1 cellular context compared by ENCODE assay signal in the genomic region with DNA sequence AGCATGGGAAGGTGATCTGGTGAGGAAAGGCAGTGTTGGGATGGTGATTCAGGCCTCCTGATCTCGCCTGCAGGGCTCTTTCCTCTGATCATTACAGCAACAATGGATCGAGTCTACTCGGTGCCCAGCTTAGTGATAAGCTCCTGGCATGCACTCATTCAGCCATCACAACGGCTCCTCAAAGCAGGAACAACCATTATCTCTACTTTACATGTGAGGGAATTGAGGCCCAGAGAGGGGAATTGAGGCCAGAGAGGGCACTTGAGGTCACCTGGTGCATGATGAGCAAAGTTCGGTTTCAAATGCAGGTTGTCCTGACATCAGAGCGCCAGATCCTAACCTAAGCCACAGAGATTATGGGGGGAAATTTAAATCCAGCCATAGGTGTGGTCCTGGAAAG.
TF ChIP-seq lines count a peak whose summit lies in the region.

No MANE protein-coding gene starts in this region.

TF ChIP-seq in H1, 55 proteins besides CTCF, POLR2A, EP300 and RAD21:
- TF ChIP-seq NRF1 (IDR thresholded peaks at IDR 0.05; ENCODE audit: low read depth, low read length) (no peak), SP1 (IDR thresholded peaks at IDR 0.05; ENCODE audit: low read depth, low read length) (no peak), EGR1 (IDR thresholded peaks at IDR 0.05; ENCODE audit: borderline replicate concordance, low read depth, low read length) (no peak), TAF1 (IDR thresholded peaks at IDR 0.05; ENCODE audit: low read depth, low read length) (no peak), ZNF274 (IDR thresholded peaks at IDR 0.05; ENCODE audit: borderline replicate concordance, extremely low read depth, low read length) (no peak), CHD2 (IDR thresholded peaks at IDR 0.05; ENCODE audit: low read length) (no peak), PHF8 (conservative IDR thresholded peaks at IDR 0.05; ENCODE audit: low read depth, low read length) (no peak), CBX8 (IDR thresholded peaks at IDR 0.05; ENCODE audit: borderline replicate concordance, low read depth, low read length) (no peak), NANOG (IDR thresholded peaks at IDR 0.05; ENCODE audit: insufficient read depth, low read depth, low read length, poor library complexity, severe bottlenecking) (no peak), JUN (IDR thresholded peaks at IDR 0.05; ENCODE audit: low read depth, low read length) (no peak), POLR2AphosphoS5 (IDR thresholded peaks at IDR 0.05; ENCODE audit: low read depth, low read length) (no peak), SRF (IDR thresholded peaks at IDR 0.05; ENCODE audit: low read depth, low read length) (no peak), YY1 (IDR thresholded peaks at IDR 0.05; ENCODE audit: low read depth, low read length) (no peak)
- TF ChIP-seq, protein P1, sequence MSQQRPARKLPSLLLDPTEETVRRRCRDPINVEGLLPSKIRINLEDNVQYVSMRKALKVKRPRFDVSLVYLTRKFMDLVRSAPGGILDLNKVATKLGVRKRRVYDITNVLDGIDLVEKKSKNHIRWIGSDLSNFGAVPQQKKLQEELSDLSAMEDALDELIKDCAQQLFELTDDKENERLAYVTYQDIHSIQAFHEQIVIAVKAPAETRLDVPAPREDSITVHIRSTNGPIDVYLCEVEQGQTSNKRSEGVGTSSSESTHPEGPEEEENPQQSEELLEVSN (IDR thresholded peaks at IDR 0.05): no peak
